Comparison of ENCODE assay signal across 21 cellular contexts in the genomic region with DNA sequence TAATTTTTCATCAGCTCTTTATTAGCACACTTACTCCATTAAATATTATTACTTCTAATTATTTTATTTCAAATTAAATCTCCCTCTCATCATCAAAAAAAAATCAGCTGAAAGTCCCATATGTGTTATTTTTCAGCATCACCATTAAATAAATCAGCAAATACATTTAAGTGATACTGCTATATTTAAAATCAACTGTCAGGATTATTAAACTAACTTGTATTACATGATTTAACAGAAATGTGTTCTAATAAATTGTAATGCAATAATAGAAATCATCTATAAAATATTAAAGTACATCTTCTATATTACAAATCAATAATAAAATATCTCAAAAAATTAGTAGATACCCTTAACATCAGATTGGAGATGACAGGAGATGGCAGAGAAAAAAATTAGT.
"Had no signal": no experiment of that assay in that cellular context is flagged by ENCODE, and none has a peak within 500 bp of the region (broad histone marks: within the 10 kb centered on the region; RNA-seq: fewer than 3 reads in every experiment).

No MANE protein-coding gene starts in this region.

- ATAC-seq: effector memory CD8-positive, alpha-beta T cell; foreskin keratinocyte; gastrocnemius medialis; heart right ventricle; left cardiac atrium; left lung; left ventricle myocardium superior; lower lobe of right lung; mucosa of descending colon had no signal

- FAIRE-seq: endothelial cell of umbilical vein had no signal

- DNase-seq: cortex of kidney; effector CD8-positive, alpha-beta T cell; effector memory CD8-positive, alpha-beta T cell; endodermal cell; foreskin keratinocyte; gastrocnemius medialis; glutamatergic neuron; head of caudate nucleus; heart right ventricle; hippocampal formation; immature natural killer cell; islet precursor cell; left cardiac atrium; left lung; left ventricle myocardium superior; lower lobe of right lung; mesenchymal stem cell; mucosa of descending colon; naive B cell had no signal

- H3K9me3 ChIP-seq: esophagus muscularis mucosa, gastrocnemius medialis, left lung, lower lobe of right lung, mucosa of descending colon had no signal

- H3K27ac ChIP-seq: esophagus muscularis mucosa, foreskin keratinocyte, gastrocnemius medialis, heart right ventricle, left lung, lower lobe of right lung had no signal

- H3K27me3 ChIP-seq: esophagus muscularis mucosa, foreskin keratinocyte, gastrocnemius medialis, heart right ventricle, left lung had no signal

- H3K4me3 ChIP-seq: esophagus muscularis mucosa, gastrocnemius medialis, heart right ventricle, left lung, lower lobe of right lung, mucosa of descending colon had no signal

- H3K36me3 ChIP-seq: esophagus muscularis mucosa, gastrocnemius medialis, heart right ventricle, left lung, lower lobe of right lung had no signal

- H3K4me1 ChIP-seq: esophagus muscularis mucosa, gastrocnemius medialis, heart right ventricle, left lung, lower lobe of right lung had no signal
